Comparison of ENCODE assay signal across 16 cellular contexts in the genomic region with DNA sequence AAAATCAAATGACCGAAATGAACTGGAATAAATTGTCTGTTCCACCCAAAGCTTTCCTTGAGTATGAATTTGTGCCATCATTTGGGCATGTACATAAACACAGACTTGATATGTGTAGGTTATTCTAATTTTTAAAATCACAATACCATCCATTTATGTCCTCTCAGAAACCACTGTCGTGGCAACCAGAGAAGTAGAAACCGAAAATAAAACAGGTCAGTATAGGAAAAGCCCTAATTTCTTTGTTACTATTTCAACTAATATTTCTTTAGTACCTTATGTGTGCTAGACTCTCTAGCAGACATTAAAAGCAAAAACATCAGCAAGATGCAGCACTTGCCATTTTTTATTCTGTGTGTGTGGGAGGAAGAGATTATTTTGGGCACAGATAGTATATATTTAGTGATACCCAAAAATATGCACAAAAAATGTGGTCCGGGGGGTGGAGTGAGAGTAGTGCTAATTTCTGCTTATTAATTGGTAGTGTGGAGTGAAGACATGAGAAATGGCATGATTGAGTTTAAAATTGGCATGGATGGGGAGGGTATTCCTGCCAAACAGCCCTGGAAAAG.
DNase-seq lines count a peak whose midpoint lies in the region; ATAC-seq and TF ChIP-seq lines count a peak whose summit lies in the region.
"Had no signal": no experiment of that assay in that cellular context is flagged by ENCODE, and none has a peak within 500 bp of the region (broad histone marks: within the 10 kb centered on the region; RNA-seq: fewer than 3 reads in every experiment).

No MANE protein-coding gene starts in this region.

- no peaks in the 10 kb centered on the region for H3K36me3 ChIP-seq in BE2C

- H3K27me3 ChIP-seq in BE2C = no peaks in the 10 kb centered on the region; the same call in 1 of the 2 replicates

- no peaks in the 10 kb centered on the region for H3K4me1 ChIP-seq in BE2C

- DNase-seq in D341Med (ENCODE audit: low spot score) = no peak
- DNase-seq in activated CD4-positive, alpha-beta T cell treated with anti-CD3 and anti-CD28 coated beads for 48 hours = no peak
- DNase-seq in activated gamma-delta T cell (lab: John Stamatoyannopoulos, UW) = no peak
- no peak for DNase-seq in BE2C
- DNase-seq: CD8-positive, alpha-beta memory T cell; effector CD4-positive, alpha-beta T cell; H7; hypothalamus; IMR-90; mucosa of descending colon; NCI-H2107; stimulated activated CD4-positive, alpha-beta T cell treated with anti-CD3 and anti-CD28 coated beads, Interleukin-4, amount 100 ng/mL, for 4 hours had no signal

- ATAC-seq in GM18502 (IDR thresholded peaks at IDR 0.05; ENCODE audit: poor library complexity, unreplicated experiment) (peak; percentile 50), GM19438 (IDR thresholded peaks at IDR 0.05; ENCODE audit: low read depth, unreplicated experiment) (peak; percentile 49), HG02884 (IDR thresholded peaks at IDR 0.05; ENCODE audit: unreplicated experiment) (peak; percentile 43), HG03520 (IDR thresholded peaks at IDR 0.05; ENCODE audit: unreplicated experiment) (peak; percentile 81)
- ATAC-seq: mucosa of descending colon had no signal

- no peaks in the 10 kb centered on the region for H3K9me3 ChIP-seq in BE2C
- H3K9me3 ChIP-seq: mucosa of descending colon had no signal

- H3K4me3 ChIP-seq in BE2C (ENCODE audit: low read depth, low read length) = no peak overlapping the region
- H3K4me3 ChIP-seq: mucosa of descending colon had no signal

- TF ChIP-seq CTCF in BE2C (IDR thresholded peaks at IDR 0.05; ENCODE audit: low read depth, low read length) = no peak
